ENCODE assay signal across 17 cellular contexts in genomic region chr20:38141154-38141888, GRCh38. TPM values are rescaled to one million over a fixed set of nuclear protein-coding genes. Genes with fewer than 3 reads are reported as not detected.
DNase-seq lines count a peak whose midpoint lies in the region; ATAC-seq, FAIRE-seq and TF ChIP-seq lines count a peak whose summit lies in the region.
"Had no signal": no experiment of that assay in that cellular context is flagged by ENCODE, and none has a peak within 500 bp of the region (broad histone marks: within the 10 kb centered on the region; RNA-seq: fewer than 3 reads in every experiment).

No MANE protein-coding gene starts in this region.

- no peak overlapping the region for H2BK12ac ChIP-seq in trophoblast cell (ENCODE audit: low read length)

- no peaks in the 10 kb centered on the region for H3K79me2 ChIP-seq in trophoblast cell (ENCODE audit: control insufficient read depth, insufficient read depth, low read length, poor library complexity)

- peaks cover 60% of the 10 kb centered on the region for H3K4me1 Mint-ChIP-seq in chondrocyte (ENCODE audit: low read depth)
- H3K4me1 Mint-ChIP-seq in stimulated activated memory B cell treated with anti-CD40 and anti-IgM and Interleukin-4, amounts not matched to agents 10 μg/mL and 1 μg/mL and 100 μg/mL, for 72 hours, result peaks cover 6% of the 10 kb centered on the region
- H3K4me1 Mint-ChIP-seq: activated naive CD8-positive, alpha-beta T cell treated with anti-CD3 and anti-CD28 coated beads, Interleukin-2, amount 50 U/mL, for 24 hours had no signal

- no peak overlapping the region for H4K8ac ChIP-seq in trophoblast cell (ENCODE audit: low read depth, low read length)

- intact Hi-C loops in right lobe of liver (cut with DNase I), result no loop called here

- H3K23ac ChIP-seq in trophoblast cell (ENCODE audit: low read length), result no peak overlapping the region

- no peak overlapping the region for H2BK5ac ChIP-seq in trophoblast cell (ENCODE audit: low read depth, low read length, poor library complexity)

- H3K27me3 ChIP-seq in right lobe of liver, result no peaks in the 10 kb centered on the region
- no peaks in the 10 kb centered on the region for H3K27me3 ChIP-seq in trophoblast cell (ENCODE audit: insufficient read depth, low read length)
- H3K27me3 ChIP-seq: SJCRH30, stomach had no signal

- DNase-seq in HTR-8/SVneo (ENCODE audit: insufficient read length, low spot score), result no peak
- peak; percentile 68 for DNase-seq in chondrocyte (ENCODE audit: low spot score)
- peak in 2 of 3 donors; percentile 15 to 24 for DNase-seq in right lobe of liver
- DNase-seq in NCI-H146 (lab: John Stamatoyannopoulos, UW), result no peak
- no peak for DNase-seq in trophoblast cell
- DNase-seq: activated CD8-positive, alpha-beta memory T cell treated with anti-CD3 and anti-CD28 coated beads, Interleukin-2, amount 50 U/mL, for 48 hours; activated effector memory CD4-positive, alpha-beta T cell treated with Interleukin-2 at 50 U/mL for 16 hours; activated naive CD8-positive, alpha-beta T cell treated with anti-CD3 and anti-CD28 coated beads, Interleukin-2, amount 50 U/mL, for 24 hours; cortex of kidney; naive B cell; NCI-H1694; SJCRH30; stomach had no signal

- ATAC-seq in right lobe of liver (no peak), GM21367 (IDR thresholded peaks at IDR 0.05; ENCODE audit: unreplicated experiment) (no peak)
- no peak for ATAC-seq in stimulated activated memory B cell treated with anti-CD40 and anti-IgM and Interleukin-4, amounts not matched to agents 10 μg/mL and 1 μg/mL and 100 μg/mL, for 72 hours
- ATAC-seq: activated naive CD8-positive, alpha-beta T cell treated with anti-CD3 and anti-CD28 coated beads, Interleukin-2, amount 50 U/mL, for 24 hours; HCT116 had no signal

- 86% methylated on average over 19 of the region's 25 CpGs for WGBS in right lobe of liver (ENCODE audit: insufficient coverage, low coverage, low lambda C conversion rate, missing lambda C conversion rate)
- WGBS in trophoblast cell (ENCODE audit: extremely low coverage, insufficient coverage, insufficient read length), result no CpG with 5 or more reads among the region's 25 CpGs

- no peak overlapping the region for H4K91ac ChIP-seq in trophoblast cell (ENCODE audit: low read depth, low read length)

- H3K4me2 ChIP-seq in trophoblast cell (ENCODE audit: low read length), result no peak overlapping the region

- no peak overlapping the region for H3K4me3 Mint-ChIP-seq in chondrocyte (ENCODE audit: unreplicated experiment)
- H3K4me3 Mint-ChIP-seq in stimulated activated memory B cell treated with anti-CD40 and anti-IgM and Interleukin-4, amounts not matched to agents 10 μg/mL and 1 μg/mL and 100 μg/mL, for 72 hours, result no peak overlapping the region
- H3K4me3 Mint-ChIP-seq: activated naive CD8-positive, alpha-beta T cell treated with anti-CD3 and anti-CD28 coated beads, Interleukin-2, amount 50 U/mL, for 24 hours; naive B cell; T-helper 1 cell treated with Interleukin-12 subunit alpha and Interleukin-12 subunit beta and Interleukin-4 antibody, amounts not matched to agents 30 μg/mL and 1 μg/mL, for 36 hours had no signal

- no peak overlapping the region for H3K18ac ChIP-seq in trophoblast cell (ENCODE audit: low read length)

- H3K4me1 ChIP-seq in right lobe of liver, result peaks cover 0 to 45% (median 23%) of the 10 kb centered on the region in 4 donors
- peaks cover 16 to 25% of the 10 kb centered on the region in 2 experiments for H3K4me1 ChIP-seq in trophoblast cell (ENCODE audit: control insufficient read depth in 1 of 2, insufficient read depth in 2 of 2, low read length in 2 of 2)

- H2AK5ac ChIP-seq in trophoblast cell (ENCODE audit: low read length), result no peak overlapping the region

- H3K4me3 ChIP-seq in right lobe of liver, result no peak overlapping the region
- no peak overlapping the region for H3K4me3 ChIP-seq in trophoblast cell (ENCODE audit: low read depth, low read length)
- H3K4me3 ChIP-seq: SJCRH30, stomach had no signal

- no peak overlapping the region for H3K9ac ChIP-seq in trophoblast cell (ENCODE audit: low read length)

- no peak overlapping the region for H4K12ac ChIP-seq in trophoblast cell (ENCODE audit: low read depth, low read length)

- H3K27ac ChIP-seq in right lobe of liver, result peak overlapping the region in 2 of 3 donors; percentile 86 to 91
- H3K27ac ChIP-seq in trophoblast cell (ENCODE audit: low read depth, low read length), result no peak overlapping the region

- TF ChIP-seq CTCF in chondrocyte (IDR thresholded peaks at IDR 0.05) (no peak), right lobe of liver (IDR thresholded peaks at IDR 0.05) (no peak)

- H3K27ac Mint-ChIP-seq in chondrocyte (ENCODE audit: unreplicated experiment), result peak overlapping the region; percentile 12
- H3K27ac Mint-ChIP-seq in stimulated activated memory B cell treated with anti-CD40 and anti-IgM and Interleukin-4, amounts not matched to agents 10 μg/mL and 1 μg/mL and 100 μg/mL, for 72 hours, result peak overlapping the region; percentile 28
- H3K27ac Mint-ChIP-seq: activated naive CD8-positive, alpha-beta T cell treated with anti-CD3 and anti-CD28 coated beads, Interleukin-2, amount 50 U/mL, for 24 hours; naive B cell; T-helper 1 cell treated with Interleukin-12 subunit alpha and Interleukin-12 subunit beta and Interleukin-4 antibody, amounts not matched to agents 30 μg/mL and 1 μg/mL, for 36 hours had no signal

- peak; percentile 24 for TF ChIP-seq POLR2A in right lobe of liver (IDR thresholded peaks at IDR 0.05)

- peak; percentile 38 for FAIRE-seq in HTR-8/SVneo (lab: Jason Lieb, UNC)

- H2AFZ ChIP-seq in trophoblast cell (ENCODE audit: insufficient read depth, low read length, poor library complexity), result no peak overlapping the region

- H3K79me1 ChIP-seq in trophoblast cell (ENCODE audit: low read length), result peaks cover 4% of the 10 kb centered on the region

- H3K9me3 ChIP-seq in right lobe of liver, result no peaks in the 10 kb centered on the region
- peaks cover 7% of the 10 kb centered on the region for H3K9me3 ChIP-seq in trophoblast cell (ENCODE audit: insufficient read depth, low read depth, low read length)
- H3K9me3 ChIP-seq: SJCRH30, stomach had no signal

- H3K36me3 Mint-ChIP-seq in chondrocyte (ENCODE audit: low read depth), result no peaks in the 10 kb centered on the region
- H3K36me3 Mint-ChIP-seq in stimulated activated memory B cell treated with anti-CD40 and anti-IgM and Interleukin-4, amounts not matched to agents 10 μg/mL and 1 μg/mL and 100 μg/mL, for 72 hours, result peaks cover 34% of the 10 kb centered on the region
- H3K36me3 Mint-ChIP-seq: naive B cell had no signal

- H3K9me3 Mint-ChIP-seq in chondrocyte (ENCODE audit: low read depth), result no peaks in the 10 kb centered on the region
- no peaks in the 10 kb centered on the region for H3K9me3 Mint-ChIP-seq in stimulated activated memory B cell treated with anti-CD40 and anti-IgM and Interleukin-4, amounts not matched to agents 10 μg/mL and 1 μg/mL and 100 μg/mL, for 72 hours
- H3K9me3 Mint-ChIP-seq: activated naive CD8-positive, alpha-beta T cell treated with anti-CD3 and anti-CD28 coated beads, Interleukin-2, amount 50 U/mL, for 24 hours; naive B cell; T-helper 1 cell treated with Interleukin-12 subunit alpha and Interleukin-12 subunit beta and Interleukin-4 antibody, amounts not matched to agents 30 μg/mL and 1 μg/mL, for 36 hours had no signal

- H3K27me3 Mint-ChIP-seq in chondrocyte (ENCODE audit: low read depth), result no peaks in the 10 kb centered on the region
- no peaks in the 10 kb centered on the region for H3K27me3 Mint-ChIP-seq in stimulated activated memory B cell treated with anti-CD40 and anti-IgM and Interleukin-4, amounts not matched to agents 10 μg/mL and 1 μg/mL and 100 μg/mL, for 72 hours
- H3K27me3 Mint-ChIP-seq: activated naive CD8-positive, alpha-beta T cell treated with anti-CD3 and anti-CD28 coated beads, Interleukin-2, amount 50 U/mL, for 24 hours had no signal

- no peak overlapping the region for H2BK120ac ChIP-seq in trophoblast cell (ENCODE audit: insufficient read depth, low read length, poor library complexity)

- no peak overlapping the region for H3K4ac ChIP-seq in trophoblast cell (ENCODE audit: low read depth, low read length)

- H3K14ac ChIP-seq in trophoblast cell (ENCODE audit: low read length), result no peak overlapping the region

- H3K36me3 ChIP-seq in right lobe of liver (peaks cover 27 to 57% (median 38%) of the 10 kb centered on the region in 4 donors), trophoblast cell (ENCODE audit: control insufficient read depth in 1 of 2, insufficient read depth in 2 of 2, low read length in 2 of 2) (peaks cover 59 to 77% of the 10 kb centered on the region in 2 experiments)
- H3K36me3 ChIP-seq: SJCRH30 had no signal

RNA-seq across cellular contexts. Expression of gene TGM2, which starts 23.7 kb away (rescaled TPM):
- total RNA-seq in chondrocyte (7.1 to 22.3 TPM (median 17.7 TPM) in 3 replicates), right lobe of liver (100 to 1,000 TPM; 135 to 940 (median 474) TPM)
- polyA plus RNA-seq in trophoblast cell (2013), result 330 and 332 TPM in 2 replicates

Comparison
In these comparisons a context has a peak if more than half of its experiments do, and no peak if none do; other contexts are left out.
1. DNase-seq: peak in chondrocyte (single experiment) and right lobe of liver (2 of 3); none in HTR-8/SVneo (single experiment), NCI-H146 (single experiment) and trophoblast cell (0 of 2).